10 cellular contexts compared by ENCODE assay signal in genomic region chr6:166032366-166033171, GRCh38.
DNase-seq lines count a peak whose midpoint lies in the region; FAIRE-seq and TF ChIP-seq lines count a peak whose summit lies in the region.
"Had no signal": no experiment of that assay in that cellular context is flagged by ENCODE, and none has a peak within 500 bp of the region (broad histone marks: within the 10 kb centered on the region; RNA-seq: fewer than 3 reads in every experiment).

No MANE protein-coding gene starts in this region.

- peaks cover 20% of the 10 kb centered on the region for H3K4me1 ChIP-seq in astrocyte (ENCODE audit: insufficient read depth, low read length)
- no peaks in the 10 kb centered on the region for H3K4me1 ChIP-seq in liver (ENCODE audit: control insufficient read depth in 4 of 4, insufficient read depth in 4 of 4, low read length in 3 of 4)
- no peaks in the 10 kb centered on the region for H3K4me1 ChIP-seq in prostate gland (replicated peaks)
- H3K4me1 ChIP-seq: spleen had no signal

- H3K36me3 Mint-ChIP-seq in astrocyte (ENCODE audit: low read depth, unreplicated experiment): no peaks in the 10 kb centered on the region

- H3K4me3 ChIP-seq in astrocyte (ENCODE audit: insufficient read depth, low read depth, low read length): no peak overlapping the region
- H3K4me3 ChIP-seq in liver (ENCODE audit: low read depth in 1 of 3, low read length in 3 of 3): no peak overlapping the region
- no peak overlapping the region for H3K4me3 ChIP-seq in prostate gland
- H3K4me3 ChIP-seq: spleen had no signal

- no peaks in the 10 kb centered on the region for H3K36me3 ChIP-seq in astrocyte (ENCODE audit: insufficient read depth, low read length)
- no peaks in the 10 kb centered on the region for H3K36me3 ChIP-seq in liver (ENCODE audit: control insufficient read depth in 4 of 4, insufficient read depth in 3 of 4, low read depth in 1 of 4, low read length in 3 of 4)
- no peaks in the 10 kb centered on the region for H3K36me3 ChIP-seq in prostate gland
- H3K36me3 ChIP-seq: spleen had no signal

- H3K9me3 ChIP-seq in astrocyte (ENCODE audit: insufficient read depth, low read depth, low read length) (no peaks in the 10 kb centered on the region), liver (ENCODE audit: control insufficient read depth in 4 of 4, low read length in 3 of 4) (no peaks in the 10 kb centered on the region), prostate gland (no peaks in the 10 kb centered on the region)

- peak; percentile 14 for TF ChIP-seq CTCF in AG09319 (IDR thresholded peaks at IDR 0.05; ENCODE audit: low read depth, low read length)
- peak; percentile 21 for TF ChIP-seq CTCF in astrocyte (IDR thresholded peaks at IDR 0.05; ENCODE audit: insufficient read depth, low read depth, low read length)
- TF ChIP-seq CTCF in liver (IDR thresholded peaks at IDR 0.05; ENCODE audit: low read depth, low read length, missing input control): no peak
- no peak for TF ChIP-seq CTCF in prostate gland (IDR thresholded peaks at IDR 0.05)

- H4K20me1 ChIP-seq in astrocyte (ENCODE audit: insufficient read depth, low read length): no peaks in the 10 kb centered on the region

- DNase-seq in AG09319 (ENCODE audit: extremely low read depth, low read depth): peak; percentile 63
- DNase-seq in H54 (ENCODE audit: insufficient read length, low spot score): no peak
- peak; percentile 81 for DNase-seq in astrocyte (ENCODE audit: low read depth)
- no peak for DNase-seq in SHP77 treated with DMSO at 0.1 percent for 48 hours (lab: John Stamatoyannopoulos, UW)
- no peak for DNase-seq in NCI-H146 treated with DMSO at 0.1 percent for 48 hours (lab: John Stamatoyannopoulos, UW; ENCODE audit: unreplicated experiment)
- DNase-seq in SK-N-DZ (ENCODE audit: low spot score): no peak
- no peak for DNase-seq in prostate gland (ENCODE audit: low spot score)
- DNase-seq: spleen had no signal

- peaks cover under 1% of the 10 kb centered on the region for H3K9me3 Mint-ChIP-seq in astrocyte (ENCODE audit: unreplicated experiment)
- H3K9me3 Mint-ChIP-seq: central memory CD8-positive, alpha-beta T cell had no signal

- H3K27ac Mint-ChIP-seq in astrocyte (ENCODE audit: unreplicated experiment): peak overlapping the region; percentile 6

- H3K9ac ChIP-seq in astrocyte (ENCODE audit: low read length): no peak overlapping the region
- H3K9ac ChIP-seq in liver (ENCODE audit: low read depth in 1 of 2, low read length in 2 of 2): no peak overlapping the region

- no peaks in the 10 kb centered on the region for H3K27me3 Mint-ChIP-seq in astrocyte (ENCODE audit: low read depth, unreplicated experiment)

- no peak overlapping the region for H3K27ac ChIP-seq in astrocyte (ENCODE audit: low read depth, low read length)
- no peak overlapping the region for H3K27ac ChIP-seq in liver (ENCODE audit: low read depth in 1 of 2, low read length in 2 of 2)
- H3K27ac ChIP-seq in prostate gland: no peak overlapping the region

- TF ChIP-seq RAD21 in liver (IDR thresholded peaks at IDR 0.05): peak in 1 of 2 donors; percentile 32

- H3K79me2 ChIP-seq in astrocyte (ENCODE audit: insufficient read depth, low read length): no peaks in the 10 kb centered on the region

- H2AFZ ChIP-seq in astrocyte (ENCODE audit: low read depth, low read length): peak overlapping the region; percentile 53

- peaks cover 24% of the 10 kb centered on the region for H3K4me1 Mint-ChIP-seq in astrocyte (ENCODE audit: low read depth, unreplicated experiment)
- H3K4me1 Mint-ChIP-seq: central memory CD8-positive, alpha-beta T cell had no signal

- FAIRE-seq in H54 (lab: Jason Lieb, UNC) (peak; percentile 72), astrocyte (lab: Jason Lieb, UNC) (no peak)

- no peak overlapping the region for H3K4me3 Mint-ChIP-seq in astrocyte (ENCODE audit: unreplicated experiment)
- H3K4me3 Mint-ChIP-seq: central memory CD8-positive, alpha-beta T cell had no signal

- H3K27me3 ChIP-seq in astrocyte (ENCODE audit: insufficient read depth, low read length): no peaks in the 10 kb centered on the region
- no peaks in the 10 kb centered on the region for H3K27me3 ChIP-seq in liver (ENCODE audit: control insufficient read depth in 4 of 4, insufficient read depth in 4 of 4, low read length in 3 of 4)
- H3K27me3 ChIP-seq in prostate gland (replicated peaks; ENCODE audit: insufficient read depth): no peaks in the 10 kb centered on the region
- H3K27me3 ChIP-seq: spleen had no signal

- intact Hi-C loops in prostate gland (cut with DNase I): no loop called here

- no peak for TF ChIP-seq POLR2A in H54 (IDR thresholded peaks at IDR 0.05; ENCODE audit: low read depth, low read length)
- TF ChIP-seq POLR2A in prostate gland (IDR thresholded peaks at IDR 0.05): no peak

- H3K4me2 ChIP-seq in astrocyte (ENCODE audit: low read length): peak overlapping the region; percentile 16

- WGBS in liver: 51% methylated on average over 9 of the region's 9 CpGs
- WGBS in prostate gland: 59% methylated on average over 9 of the region's 9 CpGs

TF ChIP-seq in liver, 16 proteins besides CTCF, POLR2A, EP300 and RAD21:
- TF ChIP-seq RXRA (IDR thresholded peaks at IDR 0.05): peak; percentile 13 to 71
- no peak for TF ChIP-seq EGR1 (IDR thresholded peaks at IDR 0.05; ENCODE audit: low read depth in 2 of 2)
- TF ChIP-seq SP1 (IDR thresholded peaks at IDR 0.05): peak; percentile 8
- no peak for TF ChIP-seq JUND (IDR thresholded peaks at IDR 0.05)
- no peak for TF ChIP-seq HNF4A (conservative IDR thresholded peaks at IDR 0.05)
- TF ChIP-seq NR2F2 (IDR thresholded peaks at IDR 0.05): peak; percentile 36
- TF ChIP-seq ZBTB33 (IDR thresholded peaks at IDR 0.05): no peak
- TF ChIP-seq TAF1 (conservative IDR thresholded peaks at IDR 0.05): no peak

Comparison
In these comparisons a context has a peak if more than half of its experiments do, and no peak if none do; other contexts are left out.
1. DNase-seq: peak in AG09319 (single experiment) and astrocyte (single experiment); none in H54 (single experiment), SHP77 treated with DMSO at 0.1 percent for 48 hours (single experiment), NCI-H146 treated with DMSO at 0.1 percent for 48 hours (single experiment), SK-N-DZ (single experiment) and prostate gland (single experiment).
2. CTCF ChIP-seq: peak in AG09319 (single experiment) and astrocyte (single experiment); none in liver (single experiment) and prostate gland (0 of 4).